Comparison of ENCODE assay signal across 9 cellular contexts in genomic region chr5:173736923-173737412, GRCh38.
A peak's percentile ranks its signal among the peaks of the same experiment; 100 is the strongest.
DNase-seq lines count a peak whose midpoint lies in the region; ATAC-seq, FAIRE-seq and TF ChIP-seq lines count a peak whose summit lies in the region.
"Had no signal": no experiment of that assay in that cellular context is flagged by ENCODE, and none has a peak within 500 bp of the region (broad histone marks: within the 10 kb centered on the region; RNA-seq: fewer than 3 reads in every experiment).

No MANE protein-coding gene starts in this region.

- WGBS in esophagus muscularis mucosa: 49% methylated on average over 8 of the region's 8 CpGs

- FAIRE-seq in GM19239 (lab: Jason Lieb, UNC) (peak; percentile 76), H54 (lab: Jason Lieb, UNC) (no peak)

- no peak overlapping the region for H3K4me3 ChIP-seq in esophagus muscularis mucosa

- H3K4me1 ChIP-seq in esophagus muscularis mucosa: no peaks in the 10 kb centered on the region

- ATAC-seq in HG03060 (IDR thresholded peaks at IDR 0.05; ENCODE audit: low read depth, unreplicated experiment): peak; percentile 85

- no peak overlapping the region for H3K27ac ChIP-seq in esophagus muscularis mucosa (replicated peaks in 1 of 4)

- H3K27me3 ChIP-seq in esophagus muscularis mucosa: peaks cover 0 to 3% (median 0%) of the 10 kb centered on the region in 4 donors

- no peak for TF ChIP-seq CTCF in esophagus muscularis mucosa (IDR thresholded peaks at IDR 0.05)

- TF ChIP-seq POLR2A in H54 (IDR thresholded peaks at IDR 0.05; ENCODE audit: low read depth, low read length): no peak
- TF ChIP-seq POLR2A in esophagus muscularis mucosa (IDR thresholded peaks at IDR 0.05; ENCODE audit: low read depth): no peak

- intact Hi-C loops in esophagus muscularis mucosa (cut with DNase I): no loop called here

- TF ChIP-seq EP300 in esophagus muscularis mucosa (IDR thresholded peaks at IDR 0.05): no peak

- DNase-seq in COLO668 (lab: John Stamatoyannopoulos, UW; ENCODE audit: unreplicated experiment) (peak; percentile 75), GM19239 (ENCODE audit: insufficient read length, low spot score) (peak; percentile 52), SHP77 (lab: John Stamatoyannopoulos, UW) (peak; percentile 67 to 70), H54 (ENCODE audit: insufficient read length, low spot score) (no peak), NCI-H446 treated with DMSO at 0.1 percent for 48 hours (lab: John Stamatoyannopoulos, UW) (no peak), esophagus muscularis mucosa (ENCODE audit: extremely low spot score) (no peak)
- DNase-seq in activated effector memory CD4-positive, alpha-beta T cell treated with anti-CD3 and anti-CD28 coated beads, Interleukin-2, amount 50 U/mL, for 16 hours: no peak
- DNase-seq: NCI-H524 treated with DMSO at 0.1 percent for 48 hours had no signal

- no peaks in the 10 kb centered on the region for H3K36me3 ChIP-seq in esophagus muscularis mucosa

- H3K9me3 ChIP-seq in esophagus muscularis mucosa: no peaks in the 10 kb centered on the region

Comparison
In these comparisons a context has a peak if more than half of its experiments do, and no peak if none do; other contexts are left out.
1. DNase-seq: peak in COLO668 (single experiment), GM19239 (single experiment) and SHP77 (2 of 2); none in activated effector memory CD4-positive, alpha-beta T cell treated with anti-CD3 and anti-CD28 coated beads, Interleukin-2, amount 50 U/mL, for 16 hours (single experiment), H54 (single experiment), NCI-H446 treated with DMSO at 0.1 percent for 48 hours (single experiment) and esophagus muscularis mucosa (single experiment).